ENCODE assay signal across 18 cellular contexts in the genomic region with DNA sequence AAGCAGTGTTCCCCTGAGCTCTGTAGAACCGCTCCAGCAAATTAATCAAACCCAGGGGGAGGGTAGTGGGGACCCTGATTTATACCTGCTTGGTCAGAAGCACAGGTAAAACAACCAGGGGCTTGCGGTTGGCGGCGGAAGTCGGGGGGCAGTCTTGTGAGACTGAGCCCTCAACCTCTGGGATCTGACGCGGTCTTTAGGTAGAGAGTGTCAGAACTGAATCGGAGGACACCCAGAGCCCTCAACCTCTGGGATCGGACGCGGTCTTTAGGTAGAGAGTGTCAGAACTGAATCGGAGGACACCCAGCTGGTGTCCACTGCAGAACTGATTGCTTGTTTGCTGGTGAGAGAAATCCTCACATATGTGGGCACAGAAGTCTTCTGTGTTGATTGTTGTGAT. TPM values are rescaled to one million over a fixed set of nuclear protein-coding genes. Genes with fewer than 3 reads are reported as not detected.
DNase-seq lines count a peak whose midpoint lies in the region; FAIRE-seq and TF ChIP-seq lines count a peak whose summit lies in the region.
"Had no signal": no experiment of that assay in that cellular context is flagged by ENCODE, and none has a peak within 500 bp of the region (broad histone marks: within the 10 kb centered on the region; RNA-seq: fewer than 3 reads in every experiment).

No MANE protein-coding gene starts in this region.

- no peaks in the 10 kb centered on the region for H3K36me3 Mint-ChIP-seq in osteocyte (ENCODE audit: unreplicated experiment)
- H3K36me3 Mint-ChIP-seq: CD4-positive, alpha-beta memory T cell had no signal

- H2AFZ ChIP-seq in endothelial cell of umbilical vein (ENCODE audit: low read depth, low read length) = no peak overlapping the region
- H2AFZ ChIP-seq: GM23338 had no signal

- H3K9ac ChIP-seq in endothelial cell of umbilical vein (replicated peaks; ENCODE audit: extremely low read depth, insufficient read depth, low read length) = no peak overlapping the region

- TF ChIP-seq CTCF in endothelial cell of umbilical vein (IDR thresholded peaks at IDR 0.05; ENCODE audit: extremely low read depth in 1 of 2, insufficient read depth in 1 of 2, low read depth in 1 of 2, low read length in 2 of 2) = no peak
- no peak for TF ChIP-seq CTCF in osteocyte (IDR thresholded peaks at IDR 0.05)
- no peak for TF ChIP-seq CTCF in stomach (IDR thresholded peaks at IDR 0.05)

- TF ChIP-seq POLR2A in endothelial cell of umbilical vein (IDR thresholded peaks at IDR 0.05; ENCODE audit: low read depth, low read length) (no peak), stomach (IDR thresholded peaks at IDR 0.05) (no peak)

- H3K4me1 ChIP-seq in endothelial cell of umbilical vein (ENCODE audit: control insufficient read depth, extremely low read depth, insufficient read depth, low read length) (no peaks in the 10 kb centered on the region), stomach (peaks cover 0 to 20% (median 14%) of the 10 kb centered on the region in 4 donors)

- H3K27me3 ChIP-seq in endothelial cell of umbilical vein (ENCODE audit: control insufficient read depth in 2 of 2, insufficient read depth in 2 of 2, low read length in 2 of 2) (no peaks in the 10 kb centered on the region), stomach (no peaks in the 10 kb centered on the region)

- H3K27me3 Mint-ChIP-seq in osteocyte (ENCODE audit: unreplicated experiment) = no peaks in the 10 kb centered on the region
- H3K27me3 Mint-ChIP-seq: CD4-positive, alpha-beta memory T cell had no signal

- H3K4me1 Mint-ChIP-seq in osteocyte (ENCODE audit: unreplicated experiment) = peaks cover 8% of the 10 kb centered on the region
- H3K4me1 Mint-ChIP-seq: CD4-positive, alpha-beta memory T cell had no signal

- no peak for TF ChIP-seq EP300 in stomach (IDR thresholded peaks at IDR 0.05)

- peak; percentile 22 for DNase-seq in activated CD8-positive, alpha-beta memory T cell treated with anti-CD3 and anti-CD28 coated beads, Interleukin-2, amount 50 U/mL, for 48 hours
- DNase-seq in activated CD8-positive, alpha-beta memory T cell treated with anti-CD3 and anti-CD28 coated beads for 24 hours = no peak
- DNase-seq in endothelial cell of umbilical vein (ENCODE audit: low read depth, low spot score) = no peak
- DNase-seq in osteocyte (ENCODE audit: extremely low spot score, unreplicated experiment) = peak; percentile 75
- DNase-seq in stomach = no peak
- DNase-seq in NK-92 treated with Interleukin-12 subunit alpha and Interleukin-12 subunit beta, amount 100 ng/mL, for 24 hours (lab: John Stamatoyannopoulos, UW) = no peak
- DNase-seq: C1 segment of cervical spinal cord; Calu3; CD4-positive, alpha-beta memory T cell; COR-L47; DMS53; DMS79 treated with DMSO at 0.1 percent for 48 hours; GF-D8; H9 had no signal

- CTCF ChIA-PET in endothelial cell of umbilical vein (lab: Charles Lee) = no interaction called here

- POLR2A ChIA-PET in endothelial cell of umbilical vein (lab: Charles Lee) = no interaction called here

- no peaks in the 10 kb centered on the region for H3K79me2 ChIP-seq in endothelial cell of umbilical vein (ENCODE audit: control insufficient read depth, insufficient read depth, low read length)

- no peaks in the 10 kb centered on the region for H3K9me3 ChIP-seq in endothelial cell of umbilical vein (replicated peaks; ENCODE audit: control insufficient read depth, insufficient read depth, low read length)
- H3K9me3 ChIP-seq in stomach = no peaks in the 10 kb centered on the region

- peak; percentile 15 for FAIRE-seq in endothelial cell of umbilical vein (lab: Jason Lieb, UNC)
- FAIRE-seq: GM12891, GM18507 had no signal

- WGBS in stomach, 5 donors = 93 to 97% (median 95%) methylated on average over 12 of the region's 12 CpGs

- H3K9me3 Mint-ChIP-seq in osteocyte (ENCODE audit: unreplicated experiment) = no peaks in the 10 kb centered on the region
- H3K9me3 Mint-ChIP-seq: CD4-positive, alpha-beta memory T cell; GM23338; H9 had no signal

- H4K20me1 ChIP-seq in endothelial cell of umbilical vein (replicated peaks; ENCODE audit: control insufficient read depth, extremely low read depth, insufficient read depth, low read length) = no peaks in the 10 kb centered on the region

- no peak overlapping the region for H3K4me2 ChIP-seq in endothelial cell of umbilical vein (ENCODE audit: insufficient read depth, low read length)
- H3K4me2 ChIP-seq: GM23338 had no signal

- dilution Hi-C loops in endothelial cell of umbilical vein (cut with MboI; ENCODE audit: extremely low pct_ligation_motif_present, low sequenced_read_pairs) = no loop called here

- BruUV-seq in endothelial cell of umbilical vein (replicated peaks; lab: Mats Ljungman, UMichigan) = no TSS peak

- no peak overlapping the region for H3K4me3 ChIP-seq in endothelial cell of umbilical vein (replicated peaks in 1 of 3; ENCODE audit: insufficient read depth in 1 of 3, low read depth in 1 of 3, low read length in 3 of 3)
- H3K4me3 ChIP-seq in stomach = no peak overlapping the region
- H3K4me3 ChIP-seq: GM23338 had no signal

- H3K9me1 ChIP-seq in endothelial cell of umbilical vein (replicated peaks; ENCODE audit: control insufficient read depth, extremely low read depth, insufficient read depth, low read length) = no peaks in the 10 kb centered on the region

- H3K27ac ChIP-seq in endothelial cell of umbilical vein (ENCODE audit: insufficient read depth, low read depth, low read length) (no peak overlapping the region), stomach (no peak overlapping the region)
- H3K27ac ChIP-seq: 22Rv1 had no signal

- no peak overlapping the region for H3K4me3 Mint-ChIP-seq in osteocyte (ENCODE audit: unreplicated experiment)
- H3K4me3 Mint-ChIP-seq: CD4-positive, alpha-beta memory T cell; GM23338; H9 had no signal

- no peak overlapping the region for H3K27ac Mint-ChIP-seq in osteocyte (ENCODE audit: unreplicated experiment)
- H3K27ac Mint-ChIP-seq: CD4-positive, alpha-beta memory T cell; GM23338; H9 had no signal

- H3K36me3 ChIP-seq in endothelial cell of umbilical vein (ENCODE audit: control insufficient read depth in 2 of 2, extremely low read depth in 1 of 2, insufficient read depth in 2 of 2, low read length in 2 of 2) = no peaks in the 10 kb centered on the region
- no peaks in the 10 kb centered on the region for H3K36me3 ChIP-seq in stomach

- intact Hi-C loops in endothelial cell of umbilical vein (cut with micrococcal nuclease) (no loop called here), stomach (cut with DNase I; ENCODE audit: low total_unique reads) (no loop called here)

TF ChIP-seq in endothelial cell of umbilical vein, 7 proteins besides CTCF, POLR2A, EP300 and RAD21:
- no peak for TF ChIP-seq FOS (IDR thresholded peaks at IDR 0.05; ENCODE audit: borderline replicate concordance, insufficient read depth, low read length)
- no peak for TF ChIP-seq EZH2 (IDR thresholded peaks at IDR 0.05; ENCODE audit: borderline replicate concordance, low read depth, low read length, severe bottlenecking)
- no peak for TF ChIP-seq POLR2AphosphoS5 (IDR thresholded peaks at IDR 0.05; ENCODE audit: insufficient read depth, low read depth, low read length)
- no peak for TF ChIP-seq GATA2 (IDR thresholded peaks at IDR 0.05; ENCODE audit: insufficient read depth, insufficient read length, low read depth, low read length)
- TF ChIP-seq MYC (IDR thresholded peaks at IDR 0.05; ENCODE audit: low read depth, low read length) = no peak
- TF ChIP-seq JUN (IDR thresholded peaks at IDR 0.05; ENCODE audit: borderline replicate concordance, insufficient read depth, insufficient read length, low read depth) = no peak
- TF ChIP-seq, protein P1, sequence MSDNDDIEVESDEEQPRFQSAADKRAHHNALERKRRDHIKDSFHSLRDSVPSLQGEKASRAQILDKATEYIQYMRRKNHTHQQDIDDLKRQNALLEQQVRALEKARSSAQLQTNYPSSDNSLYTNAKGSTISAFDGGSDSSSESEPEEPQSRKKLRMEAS (IDR thresholded peaks at IDR 0.05; ENCODE audit: insufficient read depth, insufficient read length) = no peak

RNA-seq across cellular contexts. Expression of gene PAQR5, which starts 12.9 kb away (rescaled TPM):
- total RNA-seq in endothelial cell of umbilical vein = 0.09 TPM in 1 of 2 replicates, not detected in the other
- 0.08 and 0.21 TPM in 2 replicates for polyA plus RNA-seq in endothelial cell of umbilical vein
- 0.03 TPM in 1 of 2 replicates, not detected in the other for polyA plus RNA-seq in endothelial cell of umbilical vein (2011; cell fraction: cytosol; rRNA removed)
- polyA plus RNA-seq in endothelial cell of umbilical vein (2011; cell fraction: nucleus; rRNA removed) = 0.12 and 0.14 TPM in 2 replicates
- polyA plus RNA-seq in endothelial cell of umbilical vein (2012) = 0.12 TPM in 2 replicates
- not detected in 2 replicates for polyA minus RNA-seq in endothelial cell of umbilical vein
- polyA minus RNA-seq in endothelial cell of umbilical vein (2011; cell fraction: cytosol; rRNA and poly(A)+ RNA removed) = 26.3 TPM
- not detected in 2 replicates for polyA minus RNA-seq in endothelial cell of umbilical vein (2011; cell fraction: nucleus; rRNA and poly(A)+ RNA removed)
- 1.5 and 2.0 TPM in 2 replicates for total RNA-seq in osteocyte
- 10 to 100 TPM in 3 of 5 donors, 1 to 10 TPM in 1, not detected in 1; 4.6 to 37.9 (median 14.3) TPM for total RNA-seq in stomach
- 1 to 10 TPM; 3.6 to 7.5 (median 4.4) TPM for polyA plus RNA-seq in stomach
- polyA plus RNA-seq: CD4-positive, alpha-beta memory T cell had no signal

Comparison
In these comparisons a context has a peak if more than half of its experiments do, and no peak if none do; other contexts are left out.
1. DNase-seq: peak in activated CD8-positive, alpha-beta memory T cell treated with anti-CD3 and anti-CD28 coated beads, Interleukin-2, amount 50 U/mL, for 48 hours (single experiment) and osteocyte (single experiment); none in activated CD8-positive, alpha-beta memory T cell treated with anti-CD3 and anti-CD28 coated beads for 24 hours (single experiment), endothelial cell of umbilical vein (single experiment), stomach (single experiment) and NK-92 treated with Interleukin-12 subunit alpha and Interleukin-12 subunit beta, amount 100 ng/mL, for 24 hours (single experiment).